ENCODE assay signal across 26 cellular contexts in genomic region chrX:151039351-151039750, GRCh38. TPM values are rescaled to one million over a fixed set of nuclear protein-coding genes. Genes with fewer than 3 reads are reported as not detected.
A peak's percentile ranks its signal among the peaks of the same experiment; 100 is the strongest.
DNase-seq lines count a peak whose midpoint lies in the region; ATAC-seq, FAIRE-seq and TF ChIP-seq lines count a peak whose summit lies in the region.
"Had no signal": no experiment of that assay in that cellular context is flagged by ENCODE, and none has a peak within 500 bp of the region (broad histone marks: within the 10 kb centered on the region; RNA-seq: fewer than 3 reads in every experiment).

No MANE protein-coding gene starts in this region.

- intact Hi-C loops in K562 (cut with micrococcal nuclease) (no loop called here), lower lobe of right lung (cut with DNase I) (no loop called here), esophagus muscularis mucosa (cut with DNase I) (no loop called here)

- peak; percentile 9 for DNase-seq in DMS53 (lab: John Stamatoyannopoulos, UW)
- no peak for DNase-seq in DMS53 treated with DMSO at 0.1 percent for 48 hours (lab: John Stamatoyannopoulos, UW; ENCODE audit: unreplicated experiment)
- DNase-seq in HT-29 (ENCODE audit: low spot score): peak; percentile 5
- DNase-seq in K562 (ENCODE audit: extremely low read depth in 1 of 4, low spot score in 3 of 4): no peak
- DNase-seq in lower lobe of right lung: no peak
- DNase-seq in esophagus muscularis mucosa (ENCODE audit: extremely low spot score): no peak
- DNase-seq: ACHN; AML-193; BE2C; CD4-positive, alpha-beta T cell; CD8-positive, alpha-beta memory T cell; DMS 273 treated with DMSO at 0.1 percent for 48 hours; DMS79; EL; GDM1; GOT3 had no signal

- TF ChIP-seq EP300 in K562 (IDR thresholded peaks at IDR 0.05; ENCODE audit: low read length) (no peak), esophagus muscularis mucosa (IDR thresholded peaks at IDR 0.05) (no peak)

- H3K9me3 ChIP-seq in K562 (replicated peaks; ENCODE audit: control insufficient read depth, insufficient read depth, low read depth, low read length): no peaks in the 10 kb centered on the region
- H3K9me3 ChIP-seq in lower lobe of right lung: no peaks in the 10 kb centered on the region
- peaks cover 0 to 13% (median 0%) of the 10 kb centered on the region in 4 donors for H3K9me3 ChIP-seq in esophagus muscularis mucosa
- H3K9me3 ChIP-seq: A549, BE2C, HAP-1 had no signal

- BruUV-seq in K562 (replicated peaks; lab: Mats Ljungman, UMichigan): no TSS peak

- no peak overlapping the region for H3K27ac ChIP-seq in K562 (ENCODE audit: extremely low read depth, low read depth, low read length)
- H3K27ac ChIP-seq in lower lobe of right lung: no peak overlapping the region
- H3K27ac ChIP-seq in esophagus muscularis mucosa (replicated peaks in 1 of 4): no peak overlapping the region
- H3K27ac ChIP-seq: 22Rv1; A549; BLaER1 treated with 17β-estradiol and CSF1 and Interleukin-3, amounts not matched to agents 10 nM and 100 nM had no signal

- H3K4me1 ChIP-seq in K562 (replicated peaks in 1 of 2; ENCODE audit: control insufficient read depth in 2 of 2, insufficient read depth in 2 of 2, low read length in 2 of 2) (peaks cover 0 to 2% of the 10 kb centered on the region in 2 experiments; a peak in 1 of 5 replicates), lower lobe of right lung (no peaks in the 10 kb centered on the region), esophagus muscularis mucosa (no peaks in the 10 kb centered on the region)
- H3K4me1 ChIP-seq: A549, BE2C, HAP-1 had no signal

- no peaks in the 10 kb centered on the region for H3K79me2 ChIP-seq in K562 (ENCODE audit: control insufficient read depth, insufficient read depth, low read length)

- H3K4me3 ChIP-seq in K562 (no peak overlapping the region), lower lobe of right lung (no peak overlapping the region), esophagus muscularis mucosa (no peak overlapping the region)
- H3K4me3 ChIP-seq: A549; BLaER1 treated with 17β-estradiol and CSF1 and Interleukin-3, amounts not matched to agents 10 nM and 100 nM; HAP-1 had no signal

- no peak for TF ChIP-seq RAD21 in K562 (CRISPR knock-in tag; conservative IDR thresholded peaks at IDR 0.05 in 1 of 2, IDR thresholded peaks at IDR 0.05 in 1 of 2)

- H3K27me3 ChIP-seq in K562 (ENCODE audit: control insufficient read depth in 2 of 2, insufficient read depth in 2 of 2, low read length in 2 of 2) (peaks cover 0 to 7% of the 10 kb centered on the region in 2 experiments; a peak in 2 of 5 replicates), lower lobe of right lung (ENCODE audit: low read depth) (no peaks in the 10 kb centered on the region), esophagus muscularis mucosa (no peaks in the 10 kb centered on the region)
- H3K27me3 ChIP-seq: BE2C; BLaER1 treated with 17β-estradiol and CSF1 and Interleukin-3, amounts not matched to agents 10 nM and 100 nM had no signal

- POLR2A ChIA-PET in K562 (lab: Yijun Ruan, JAX): no interaction called here

- TF ChIP-seq CTCF in K562 (IDR thresholded peaks at IDR 0.05 in 2 of 3, conservative IDR thresholded peaks at IDR 0.05 in 1 of 3; ENCODE audit: insufficient read depth in 2 of 3, low read depth in 1 of 3, low read length in 3 of 3) (no peak), lower lobe of right lung (IDR thresholded peaks at IDR 0.05) (no peak), esophagus muscularis mucosa (IDR thresholded peaks at IDR 0.05) (no peak)

- 6% methylated on average over 2 of the region's 2 CpGs for WGBS in K562 (ENCODE audit: insufficient coverage, low coverage, missing lambda C conversion rate)
- 55% methylated on average over 2 of the region's 2 CpGs for WGBS in esophagus muscularis mucosa

- no peaks in the 10 kb centered on the region for H4K20me1 ChIP-seq in K562 (replicated peaks; ENCODE audit: control insufficient read depth, insufficient read depth, low read length)
- H4K20me1 ChIP-seq: BLaER1 treated with 17β-estradiol and CSF1 and Interleukin-3, amounts not matched to agents 10 nM and 100 nM had no signal

- H3K9me1 ChIP-seq in K562 (ENCODE audit: control insufficient read depth, insufficient read depth, low read length): no peaks in the 10 kb centered on the region

- in situ Hi-C loops in K562 (cut with MboI): no loop called here

- no peak overlapping the region for H3K4me2 ChIP-seq in K562 (ENCODE audit: insufficient read depth, low read length)
- H3K4me2 ChIP-seq: A549; BLaER1 treated with 17β-estradiol and CSF1 and Interleukin-3, amounts not matched to agents 10 nM and 100 nM had no signal

- FAIRE-seq in A204.1 (lab: Jason Lieb, UNC) (peak; percentile 65), K562 (lab: Jason Lieb, UNC) (no peak)
- FAIRE-seq: A549, D721Med, GM12891, GM18507, H54 had no signal

- ATAC-seq in K562 (peak; percentile 61; the same call in 1 of the 3 replicates), HG02571 (IDR thresholded peaks at IDR 0.05; ENCODE audit: unreplicated experiment) (no peak), lower lobe of right lung (no peak)

- TF ChIP-seq POLR2A in K562 (conservative IDR thresholded peaks at IDR 0.05) (no peak), esophagus muscularis mucosa (IDR thresholded peaks at IDR 0.05; ENCODE audit: low read depth) (no peak)

- H3K36me3 ChIP-seq in K562 (ENCODE audit: control insufficient read depth, insufficient read depth, low read length) (no peaks in the 10 kb centered on the region), lower lobe of right lung (no peaks in the 10 kb centered on the region), esophagus muscularis mucosa (no peaks in the 10 kb centered on the region)
- H3K36me3 ChIP-seq: BE2C; BLaER1 treated with 17β-estradiol and CSF1 and Interleukin-3, amounts not matched to agents 10 nM and 100 nM; HAP-1 had no signal

- H2AFZ ChIP-seq in K562 (ENCODE audit: low read depth, low read length): no peak overlapping the region

- CTCF ChIA-PET in K562 (lab: Yijun Ruan, JAX; ENCODE audit: low intra/inter-chr PET ratio): no interaction called here

- no peak overlapping the region for H3K9ac ChIP-seq in K562 (ENCODE audit: insufficient read depth in 1 of 2, low read depth in 2 of 2, low read length in 2 of 2)
- H3K9ac ChIP-seq: BLaER1 treated with 17β-estradiol and CSF1 and Interleukin-3, amounts not matched to agents 10 nM and 100 nM had no signal

TF ChIP-seq in K562, 482 proteins besides CTCF, POLR2A, EP300 and RAD21 (continues in another document):
- no peak for TF ChIP-seq ARID3B (CRISPR knock-in tag; IDR thresholded peaks at IDR 0.05; ENCODE audit: borderline replicate concordance)
- no peak for TF ChIP-seq E2F4 (CRISPR knock-in tag; IDR thresholded peaks at IDR 0.05; ENCODE audit: low read depth)
- no peak for TF ChIP-seq GABPB1 (CRISPR knock-in tag; IDR thresholded peaks at IDR 0.05)

RNA-seq across cellular contexts. Expression of gene HMGB3, which starts 56.2 kb away (rescaled TPM):
- 26.7 and 33.0 TPM in 2 replicates for total RNA-seq in HT-29 (2014; rRNA removed; shearing (Covaris generic))
- 8.8 and 18.0 TPM in 2 replicates for total RNA-seq in K562 (2011; cell fraction: chromatin; rRNA removed; ENCODE audit: low replicate concordance)
- 6.4 and 8.7 TPM in 2 replicates for total RNA-seq in K562 (2011; cell fraction: nucleolus; rRNA removed)
- 11.2 and 14.2 TPM in 2 replicates for total RNA-seq in K562 (2011; cell fraction: nucleoplasm; rRNA removed)
- 63.0 and 64.5 TPM in 2 replicates for total RNA-seq in K562 (2014; rRNA removed)
- total RNA-seq in K562 (2014; rRNA removed; fragmentation: Illumina TruSeq; extraction: Trizol): 117 and 155 TPM in 2 replicates
- 86.9 and 89.8 TPM in 2 replicates for total RNA-seq in K562 (2015; rRNA removed; fragmentation: Illumina TruSeq; extraction: Trizol)
- 61.4 and 71.7 TPM in 2 replicates for total RNA-seq in K562 (2021)
- 21.6 and 36.7 TPM in 2 replicates for polyA plus RNA-seq in K562 (2011; rRNA removed)
- polyA plus RNA-seq in K562 (2011; cell fraction: cytosol; rRNA removed): 3.4 and 7.9 TPM in 2 replicates
- 4.9 and 10.2 TPM in 2 replicates for polyA plus RNA-seq in K562 (2011; cell fraction: nucleus; rRNA removed)
- polyA plus RNA-seq in K562 (2012): 55.3 and 91.8 TPM in 2 replicates
- polyA plus RNA-seq in K562 (2014; fragmentation: Illumina TruSeq; extraction: Trizol): 168 and 175 TPM in 2 replicates
- 100 to 1,000 TPM; 134 to 138 TPM for polyA plus RNA-seq in K562 (2014; fragmentation: Nextera tagmentation; extraction: Ambion mirVana)
- 90.5 and 118 TPM in 2 replicates for polyA plus RNA-seq in K562 (2014; rRNA removed)
- 21.7 and 25.7 TPM in 2 replicates for polyA minus RNA-seq in K562 (2011; rRNA and poly(A)+ RNA removed)
- polyA minus RNA-seq in K562 (2011; cell fraction: cytosol; rRNA and poly(A)+ RNA removed): 9.4 and 16.1 TPM in 2 replicates
- polyA minus RNA-seq in K562 (2011; cell fraction: nucleus; rRNA and poly(A)+ RNA removed): 6.7 and 11.9 TPM in 2 replicates
- 16.8 TPM for total RNA-seq in lower lobe of right lung
- 1 to 10 TPM; 2.1 to 3.0 (median 2.7) TPM for total RNA-seq in esophagus muscularis mucosa

Comparison
In these comparisons a context has a peak if more than half of its experiments do, and no peak if none do; other contexts are left out.
1. DNase-seq: peak in DMS53 (single experiment) and HT-29 (single experiment); none in DMS53 treated with DMSO at 0.1 percent for 48 hours (single experiment), K562 (0 of 4), lower lobe of right lung (single experiment) and esophagus muscularis mucosa (single experiment).